ENCODE assay signal across 8 cellular contexts in genomic region chr12:89525002-89525823, GRCh38. TPM values are rescaled to one million over a fixed set of nuclear protein-coding genes. Genes with fewer than 3 reads are reported as not detected.
DNase-seq lines count a peak whose midpoint lies in the region; ATAC-seq, FAIRE-seq and TF ChIP-seq lines count a peak whose summit lies in the region.

No MANE protein-coding gene starts in this region.

- no peak for TF ChIP-seq CTCF in endothelial cell of umbilical vein (IDR thresholded peaks at IDR 0.05; ENCODE audit: extremely low read depth in 1 of 2, insufficient read depth in 1 of 2, low read depth in 1 of 2, low read length in 2 of 2)

- H3K36me3 Mint-ChIP-seq in activated CD8-positive, alpha-beta T cell treated with anti-CD3 and anti-CD28 coated beads, Interleukin-2, amount 10 ng/mL, durations not matched to agents 7 days and 5 days (ENCODE audit: low read depth), result peaks cover 56% of the 10 kb centered on the region

- intact Hi-C loops in endothelial cell of umbilical vein (cut with micrococcal nuclease), result loop anchor here (10.0 kb wide), 2 partner anchors 890 to 950 kb away; no protein-coding TSS in a partner anchor

- no peaks in the 10 kb centered on the region for H3K27me3 ChIP-seq in endothelial cell of umbilical vein (ENCODE audit: control insufficient read depth in 2 of 2, insufficient read depth in 2 of 2, low read length in 2 of 2)
- H3K27me3 ChIP-seq in mucosa of stomach (ENCODE audit: control insufficient read depth, insufficient read depth, low read length), result no peaks in the 10 kb centered on the region

- TF ChIP-seq POLR2A in endothelial cell of umbilical vein (IDR thresholded peaks at IDR 0.05; ENCODE audit: low read depth, low read length), result no peak

- H3K4me1 Mint-ChIP-seq in activated CD8-positive, alpha-beta T cell treated with anti-CD3 and anti-CD28 coated beads, Interleukin-2, amount 10 ng/mL, durations not matched to agents 7 days and 5 days (ENCODE audit: low read depth), result peaks cover 73% of the 10 kb centered on the region

- H3K9me3 Mint-ChIP-seq in activated CD8-positive, alpha-beta T cell treated with anti-CD3 and anti-CD28 coated beads, Interleukin-2, amount 10 ng/mL, durations not matched to agents 7 days and 5 days (ENCODE audit: insufficient read depth), result no peaks in the 10 kb centered on the region

- H3K9ac ChIP-seq in endothelial cell of umbilical vein (replicated peaks; ENCODE audit: extremely low read depth, insufficient read depth, low read length) (peak overlapping the region; percentile 91), mucosa of stomach (ENCODE audit: low read length) (peak overlapping the region; percentile 90)

- peak; percentile 40 for DNase-seq in NCI-H1092 treated with DMSO at 0.1 percent for 48 hours (lab: John Stamatoyannopoulos, UW)
- no peak for DNase-seq in NCI-H1092 (lab: John Stamatoyannopoulos, UW)
- DNase-seq in NCI-H1105 (lab: John Stamatoyannopoulos, UW), result peak; percentile 35
- peak; percentile 59 for DNase-seq in activated CD8-positive, alpha-beta T cell treated with anti-CD3 and anti-CD28 coated beads, Interleukin-2, amount 10 ng/mL, durations not matched to agents 7 days and 5 days
- peak; percentile 14 for DNase-seq in endothelial cell of umbilical vein (ENCODE audit: low read depth, low spot score)
- peak; percentile 11 to 79 (median 38) for DNase-seq in stimulated activated naive CD4-positive, alpha-beta T cell (lab: John Stamatoyannopoulos, UW)

- H3K27ac Mint-ChIP-seq in activated CD8-positive, alpha-beta T cell treated with anti-CD3 and anti-CD28 coated beads, Interleukin-2, amount 10 ng/mL, durations not matched to agents 7 days and 5 days, result peak overlapping the region; percentile 98

- H3K4me2 ChIP-seq in endothelial cell of umbilical vein (ENCODE audit: insufficient read depth, low read length), result peak overlapping the region; percentile 98

- H3K27me3 Mint-ChIP-seq in activated CD8-positive, alpha-beta T cell treated with anti-CD3 and anti-CD28 coated beads, Interleukin-2, amount 10 ng/mL, durations not matched to agents 7 days and 5 days (ENCODE audit: low read depth), result no peaks in the 10 kb centered on the region

- H3K9me3 ChIP-seq in endothelial cell of umbilical vein (replicated peaks; ENCODE audit: control insufficient read depth, insufficient read depth, low read length), result no peaks in the 10 kb centered on the region
- H3K9me3 ChIP-seq in mucosa of stomach (ENCODE audit: control insufficient read depth, low read length), result no peaks in the 10 kb centered on the region

- dilution Hi-C loops in endothelial cell of umbilical vein (cut with MboI; ENCODE audit: extremely low pct_ligation_motif_present, low sequenced_read_pairs), result no loop called here

- no peaks in the 10 kb centered on the region for H3K9me1 ChIP-seq in endothelial cell of umbilical vein (replicated peaks; ENCODE audit: control insufficient read depth, extremely low read depth, insufficient read depth, low read length)

- H3K4me3 ChIP-seq in endothelial cell of umbilical vein (replicated peaks in 1 of 3; ENCODE audit: insufficient read depth in 1 of 3, low read depth in 1 of 3, low read length in 3 of 3), result peak overlapping the region; percentile 16 to 92 (median 59)
- peak overlapping the region; percentile 91 for H3K4me3 ChIP-seq in mucosa of stomach (ENCODE audit: low read length)

- H3K79me2 ChIP-seq in endothelial cell of umbilical vein (ENCODE audit: control insufficient read depth, insufficient read depth, low read length), result peaks cover 37% of the 10 kb centered on the region

- H3K4me1 ChIP-seq in endothelial cell of umbilical vein (ENCODE audit: control insufficient read depth, extremely low read depth, insufficient read depth, low read length), result peaks cover 32% of the 10 kb centered on the region
- no peaks in the 10 kb centered on the region for H3K4me1 ChIP-seq in mucosa of stomach (ENCODE audit: control insufficient read depth, insufficient read depth, low read length)

- no peak for FAIRE-seq in endothelial cell of umbilical vein (lab: Jason Lieb, UNC)

- ATAC-seq in HG02610 (IDR thresholded peaks at IDR 0.05; ENCODE audit: unreplicated experiment), result peak; percentile 21
- ATAC-seq in activated CD8-positive, alpha-beta T cell treated with anti-CD3 and anti-CD28 coated beads, Interleukin-2, amount 10 ng/mL, durations not matched to agents 7 days and 5 days, result peak; percentile 38

- no peaks in the 10 kb centered on the region for H3K36me3 ChIP-seq in endothelial cell of umbilical vein (ENCODE audit: control insufficient read depth in 2 of 2, extremely low read depth in 1 of 2, insufficient read depth in 2 of 2, low read length in 2 of 2)
- no peaks in the 10 kb centered on the region for H3K36me3 ChIP-seq in mucosa of stomach (ENCODE audit: control insufficient read depth, insufficient read depth, low read length)

- CTCF ChIA-PET in activated CD8-positive, alpha-beta T cell treated with anti-CD3 and anti-CD28 coated beads, Interleukin-2, amount 10 ng/mL, durations not matched to agents 7 days and 5 days (lab: Charles Lee), result interaction anchor here (0.8 to 10.7 kb wide), 15 partner anchors 8 to 506 kb away, joined by 3 to 180 read pairs (median 5); no protein-coding TSS in a partner anchor
- CTCF ChIA-PET in endothelial cell of umbilical vein (lab: Charles Lee), result interaction anchor here (1.0 to 11.9 kb wide), 7 partner anchors 17 to 506 kb away, joined by 3 to 171 read pairs (median 12); partner anchors contain the start of gene DUSP6

- peak overlapping the region; percentile 89 for H3K4me3 Mint-ChIP-seq in activated CD8-positive, alpha-beta T cell treated with anti-CD3 and anti-CD28 coated beads, Interleukin-2, amount 10 ng/mL, durations not matched to agents 7 days and 5 days

- H3K27ac ChIP-seq in endothelial cell of umbilical vein (ENCODE audit: insufficient read depth, low read depth, low read length), result peak overlapping the region; percentile 35

- no peaks in the 10 kb centered on the region for H4K20me1 ChIP-seq in endothelial cell of umbilical vein (replicated peaks; ENCODE audit: control insufficient read depth, extremely low read depth, insufficient read depth, low read length)

- BruUV-seq in endothelial cell of umbilical vein (replicated peaks; lab: Mats Ljungman, UMichigan), result TSS peak; percentile 62

- POLR2A ChIA-PET in activated CD8-positive, alpha-beta T cell treated with anti-CD3 and anti-CD28 coated beads, Interleukin-2, amount 10 ng/mL, durations not matched to agents 7 days and 5 days (lab: Charles Lee), result interaction anchor here (0.6 to 3.5 kb wide), 10 partner anchors 13 to 506 kb away, joined by 3 to 33 read pairs (median 5); partner anchors contain the start of genes ATP2B1 and DUSP6
- POLR2A ChIA-PET in endothelial cell of umbilical vein (lab: Charles Lee), result interaction anchor here (1.0 kb wide), 1 partner anchor 506 kb away, joined by 5 read pairs; no protein-coding TSS in a partner anchor

- peak overlapping the region; percentile 56 for H2AFZ ChIP-seq in endothelial cell of umbilical vein (ENCODE audit: low read depth, low read length)

TF ChIP-seq in endothelial cell of umbilical vein, 7 proteins besides CTCF, POLR2A, EP300 and RAD21:
- TF ChIP-seq GATA2 (IDR thresholded peaks at IDR 0.05; ENCODE audit: insufficient read depth, insufficient read length, low read depth, low read length) (no peak), JUN (IDR thresholded peaks at IDR 0.05; ENCODE audit: borderline replicate concordance, insufficient read depth, insufficient read length, low read depth) (no peak), EZH2 (IDR thresholded peaks at IDR 0.05; ENCODE audit: borderline replicate concordance, low read depth, low read length, severe bottlenecking) (no peak), MAX (IDR thresholded peaks at IDR 0.05; ENCODE audit: insufficient read depth, insufficient read length) (no peak), FOS (IDR thresholded peaks at IDR 0.05; ENCODE audit: borderline replicate concordance, insufficient read depth, low read length) (no peak), MYC (IDR thresholded peaks at IDR 0.05; ENCODE audit: low read depth, low read length) (no peak), POLR2AphosphoS5 (IDR thresholded peaks at IDR 0.05; ENCODE audit: insufficient read depth, low read depth, low read length) (no peak)

RNA-seq across cellular contexts. Expression of gene GALNT4, which starts 0.6 kb away (rescaled TPM):
- total RNA-seq in activated CD8-positive, alpha-beta T cell treated with anti-CD3 and anti-CD28 coated beads, Interleukin-2, amount 10 ng/mL, durations not matched to agents 7 days and 5 days, result 10 to 100 TPM; 15.4 to 16.6 TPM
- 9.8 and 10.9 TPM in 2 replicates for total RNA-seq in endothelial cell of umbilical vein
- polyA plus RNA-seq in endothelial cell of umbilical vein, result 1.3 and 2.0 TPM in 2 replicates
- polyA plus RNA-seq in endothelial cell of umbilical vein (2011; cell fraction: cytosol; rRNA removed), result 1.8 and 2.3 TPM in 2 replicates
- 2.0 and 3.5 TPM in 2 replicates for polyA plus RNA-seq in endothelial cell of umbilical vein (2011; cell fraction: nucleus; rRNA removed)
- polyA plus RNA-seq in endothelial cell of umbilical vein (2012), result 5.9 and 9.0 TPM in 2 replicates
- polyA minus RNA-seq in endothelial cell of umbilical vein, result 3.4 and 4.5 TPM in 2 replicates
- polyA minus RNA-seq in endothelial cell of umbilical vein (2011; cell fraction: cytosol; rRNA and poly(A)+ RNA removed), result not detected
- polyA minus RNA-seq in endothelial cell of umbilical vein (2011; cell fraction: nucleus; rRNA and poly(A)+ RNA removed), result 4.8 TPM in 2 replicates

RNA-seq across cellular contexts. Expression of gene POC1B, which starts 0.6 kb away (rescaled TPM):
- 10 to 100 TPM; 47.7 to 49.4 TPM for total RNA-seq in activated CD8-positive, alpha-beta T cell treated with anti-CD3 and anti-CD28 coated beads, Interleukin-2, amount 10 ng/mL, durations not matched to agents 7 days and 5 days
- total RNA-seq in endothelial cell of umbilical vein, result 18.2 and 22.9 TPM in 2 replicates
- polyA plus RNA-seq in endothelial cell of umbilical vein, result 6.5 and 7.1 TPM in 2 replicates
- 9.4 and 10.4 TPM in 2 replicates for polyA plus RNA-seq in endothelial cell of umbilical vein (2011; cell fraction: cytosol; rRNA removed)
- polyA plus RNA-seq in endothelial cell of umbilical vein (2011; cell fraction: nucleus; rRNA removed), result 14.8 and 15.6 TPM in 2 replicates
- 14.4 and 16.9 TPM in 2 replicates for polyA plus RNA-seq in endothelial cell of umbilical vein (2012)
- 19.0 and 22.4 TPM in 2 replicates for polyA minus RNA-seq in endothelial cell of umbilical vein
- 6.8 TPM for polyA minus RNA-seq in endothelial cell of umbilical vein (2011; cell fraction: cytosol; rRNA and poly(A)+ RNA removed)
- polyA minus RNA-seq in endothelial cell of umbilical vein (2011; cell fraction: nucleus; rRNA and poly(A)+ RNA removed), result 34.2 and 44.5 TPM in 2 replicates
